Comparison of ENCODE assay signal across 8 cellular contexts in the genomic region with DNA sequence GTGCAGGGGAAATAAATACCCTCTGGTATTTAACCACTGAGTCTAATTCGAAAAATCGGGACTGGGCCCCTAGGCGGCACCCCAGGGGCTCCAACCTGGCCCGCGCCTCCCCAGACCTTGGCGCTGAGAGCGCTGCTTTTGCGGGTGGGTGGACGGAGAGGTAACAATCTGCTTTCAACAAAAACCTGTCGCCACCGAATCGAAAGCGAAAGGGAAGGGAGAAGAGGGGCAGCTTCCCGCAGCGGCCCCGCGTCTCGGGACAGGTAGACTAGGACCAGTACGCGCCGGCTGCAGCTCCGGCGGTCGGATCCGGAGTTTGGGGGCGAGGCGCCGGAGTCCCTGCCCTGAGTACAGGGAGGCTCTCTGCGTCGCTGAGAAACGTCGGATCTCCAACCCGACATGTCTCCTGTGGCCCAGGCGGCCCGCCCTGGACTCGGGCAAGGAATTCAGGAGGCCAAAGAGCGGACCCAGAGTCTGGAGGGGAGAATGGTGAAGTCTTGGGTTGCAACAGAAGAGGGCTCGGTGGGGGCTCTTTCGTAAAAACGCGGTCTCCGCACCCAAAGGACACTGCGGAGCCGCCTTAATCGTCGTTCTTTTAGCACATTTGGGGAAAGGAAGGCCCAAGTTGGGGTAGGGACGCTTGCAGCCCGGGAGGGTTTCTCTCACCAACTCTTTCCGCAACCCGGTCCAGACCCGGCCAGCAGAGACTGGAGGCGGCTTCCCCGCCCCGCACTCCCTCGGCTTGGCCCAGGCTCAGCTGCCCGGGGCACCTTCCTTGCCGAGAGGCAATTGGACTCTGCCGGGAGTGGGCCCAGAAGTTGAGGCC. TPM values are rescaled to one million over a fixed set of nuclear protein-coding genes. Genes with fewer than 3 reads are reported as not detected.
DNase-seq lines count a peak whose midpoint lies in the region; ATAC-seq and TF ChIP-seq lines count a peak whose summit lies in the region.

No MANE protein-coding gene starts in this region.

- no peak for ATAC-seq in GM19397 (IDR thresholded peaks at IDR 0.05; ENCODE audit: unreplicated experiment)
- no peak for ATAC-seq in GM19351 (IDR thresholded peaks at IDR 0.05; ENCODE audit: unreplicated experiment)

- no peak for TF ChIP-seq CTCF in GM12865 (IDR thresholded peaks at IDR 0.05; ENCODE audit: insufficient read depth, low read depth, low read length, missing control alignments)

- no peaks in the 10 kb centered on the region for H3K36me3 ChIP-seq in iPS-15b (ENCODE audit: control insufficient read depth, insufficient read depth, low read length)

- H3K4me3 ChIP-seq in GM12865 (ENCODE audit: low read depth, low read length) (peak overlapping the region; percentile 35), iPS-15b (ENCODE audit: low read depth, low read length) (peak overlapping the region; percentile 45)

- no peak overlapping the region for H3K9ac ChIP-seq in iPS-15b (ENCODE audit: low read depth, low read length)

- H3K27me3 ChIP-seq in iPS-15b (ENCODE audit: control insufficient read depth, insufficient read depth, low read length): peaks cover 98% of the 10 kb centered on the region

- DNase-seq in GM12865 (ENCODE audit: low read depth): peak; percentile 21
- peak; percentile 11 to 21 for DNase-seq in activated CD4-positive, alpha-beta T cell treated with anti-CD3 and anti-CD28 coated beads, Interleukin-2, amount 50 U/mL, for 4 hours
- peak in 2 of 3 donors; percentile 18 to 25 for DNase-seq in stimulated activated CD4-positive, alpha-beta T cell treated with anti-CD3 and anti-CD28 coated beads, Interleukin-12 subunit alpha, Interleukin-12 subunit beta, amount 100 ng/mL, for 48 hours (ENCODE audit: low read depth in 2 of 3, low spot score in 1 of 3)
- no peak for DNase-seq in SK-N-DZ (ENCODE audit: low spot score)
- no peak for DNase-seq in hypothalamus (lab: John Stamatoyannopoulos, UW)

- H3K9me3 ChIP-seq in iPS-15b (ENCODE audit: control insufficient read depth, insufficient read depth, low read length): no peaks in the 10 kb centered on the region

- H3K4me1 ChIP-seq in iPS-15b (ENCODE audit: control insufficient read depth, insufficient read depth, low read length): no peaks in the 10 kb centered on the region

RNA-seq across cellular contexts. Expression of a gene that starts 4.1 kb away (rescaled TPM):
- not detected in 2 replicates for polyA plus RNA-seq in SK-N-DZ (2014; cell fraction: cytosol; rRNA removed)
- polyA plus RNA-seq in SK-N-DZ (2014; cell fraction: nucleus; rRNA removed): not detected in 2 replicates

Comparison
In these comparisons a context has a peak if more than half of its experiments do, and no peak if none do; other contexts are left out.
1. DNase-seq: peak in GM12865 (single experiment), activated CD4-positive, alpha-beta T cell treated with anti-CD3 and anti-CD28 coated beads, Interleukin-2, amount 50 U/mL, for 4 hours (2 of 2) and stimulated activated CD4-positive, alpha-beta T cell treated with anti-CD3 and anti-CD28 coated beads, Interleukin-12 subunit alpha, Interleukin-12 subunit beta, amount 100 ng/mL, for 48 hours (2 of 3); none in SK-N-DZ (single experiment) and hypothalamus (0 of 51).